In the genomic region with DNA sequence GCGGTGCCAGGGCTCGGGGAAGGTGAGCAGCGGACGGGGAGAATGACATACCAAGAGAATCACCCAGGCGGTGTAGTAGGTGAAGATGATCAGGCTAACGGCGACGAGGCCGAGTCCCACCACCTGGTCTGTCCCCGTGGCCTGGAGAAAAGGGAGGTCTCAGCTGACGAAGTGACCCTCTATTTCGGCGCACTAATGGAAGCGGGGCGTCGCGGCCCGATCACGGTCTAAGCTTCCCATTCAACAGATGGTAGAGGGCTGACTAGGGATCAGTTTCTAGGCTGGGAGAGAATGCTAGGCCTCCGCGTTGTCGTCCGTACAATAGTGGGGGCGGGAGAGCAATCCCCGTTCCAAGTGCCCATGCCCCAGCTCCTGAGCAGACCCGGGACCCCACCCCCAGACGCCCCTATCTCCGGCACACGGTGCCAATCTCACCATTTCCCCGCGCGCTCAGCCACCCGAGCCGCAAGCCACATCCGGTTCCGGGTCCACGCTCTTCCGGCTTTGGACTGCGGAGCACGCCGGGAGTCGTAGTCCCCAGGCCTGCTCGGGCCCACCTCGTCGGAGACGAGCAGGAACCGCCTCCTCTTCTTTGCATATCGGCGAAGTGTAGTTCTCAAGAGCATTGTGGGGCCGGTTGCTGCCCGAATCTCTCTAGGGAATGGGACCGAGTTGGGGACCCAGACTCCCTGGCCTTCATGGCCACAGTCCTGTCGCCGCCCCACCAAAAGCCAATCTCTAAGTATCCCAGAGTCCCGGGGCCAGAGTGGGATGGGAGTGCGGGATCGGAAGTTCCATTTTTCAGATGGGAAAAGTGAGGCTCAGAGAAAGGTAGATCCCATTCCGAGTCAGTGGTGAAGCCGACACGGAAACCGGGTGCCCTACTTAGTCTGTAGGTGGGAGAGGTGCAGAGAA, we compare ENCODE assay signal across 8 cellular contexts. TPM values are rescaled to one million over a fixed set of nuclear protein-coding genes. Genes with fewer than 3 reads are reported as not detected.
DNase-seq lines count a peak whose midpoint lies in the region; ATAC-seq and TF ChIP-seq lines count a peak whose summit lies in the region.

A gene with protein sequence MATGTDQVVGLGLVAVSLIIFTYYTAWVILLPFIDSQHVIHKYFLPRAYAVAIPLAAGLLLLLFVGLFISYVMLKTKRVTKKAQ (minus strand): TSS at position 472 of the 915 bp plus-strand sequence. CDS start 34 bp downstream, at position 438.

- no peak for TF ChIP-seq CTCF in CD4-positive, alpha-beta T cell (IDR thresholded peaks at IDR 0.05)

- peak within 1 kb of the TSS; percentile 93 for H3K4me3 Mint-ChIP-seq in CD4-positive, alpha-beta T cell
- H3K4me3 Mint-ChIP-seq in activated CD8-positive, alpha-beta memory T cell treated with anti-CD3 and anti-CD28 coated beads, Interleukin-2, amount 10 ng/mL, durations not matched to agents 7 days and 5 days, result peak within 1 kb of the TSS; percentile 87

- intact Hi-C loops in CD4-positive, alpha-beta T cell (cut with DNase I, micrococcal nuclease), result loop anchor here (1.0 to 10.0 kb wide), 5 partner anchors 10 to 1707 kb away; a partner anchor contains a TSS

- no peaks in the 10 kb centered on the region for H3K27me3 Mint-ChIP-seq in CD4-positive, alpha-beta T cell
- peaks cover 2% of the 10 kb centered on the region for H3K27me3 Mint-ChIP-seq in activated CD8-positive, alpha-beta memory T cell treated with anti-CD3 and anti-CD28 coated beads, Interleukin-2, amount 10 ng/mL, durations not matched to agents 7 days and 5 days

- ATAC-seq in CD4-positive, alpha-beta T cell (ENCODE audit: poor library complexity), result peak; percentile 85
- ATAC-seq in GM19397 (IDR thresholded peaks at IDR 0.05; ENCODE audit: unreplicated experiment), result peak; percentile 83
- peak; percentile 75 for ATAC-seq in HG03565 (IDR thresholded peaks at IDR 0.05; ENCODE audit: unreplicated experiment)
- peak; percentile 93 for ATAC-seq in activated CD8-positive, alpha-beta memory T cell treated with anti-CD3 and anti-CD28 coated beads, Interleukin-2, amount 10 ng/mL, durations not matched to agents 7 days and 5 days

- no peaks in the 10 kb centered on the region for H3K27me3 ChIP-seq in CD4-positive, alpha-beta T cell (ENCODE audit: control insufficient read depth, insufficient read depth, low read length)

- peak within 1 kb of the TSS; percentile 48 for H3K27ac ChIP-seq in CD4-positive, alpha-beta T cell (ENCODE audit: low read depth, low read length)

- CTCF ChIA-PET in CD4-positive, alpha-beta T cell (lab: Charles Lee), result no interaction called here
- CTCF ChIA-PET in activated CD8-positive, alpha-beta memory T cell treated with anti-CD3 and anti-CD28 coated beads, Interleukin-2, amount 10 ng/mL, durations not matched to agents 7 days and 5 days (lab: Charles Lee), result interaction anchor here (0.6 to 13.2 kb wide), 6 partner anchors 16 to 433 kb away, joined by 3 to 347 read pairs (median 6); no protein-coding TSS in a partner anchor

- H3K9me3 Mint-ChIP-seq in CD4-positive, alpha-beta T cell, result no peaks in the 10 kb centered on the region
- H3K9me3 Mint-ChIP-seq in activated CD8-positive, alpha-beta memory T cell treated with anti-CD3 and anti-CD28 coated beads, Interleukin-2, amount 10 ng/mL, durations not matched to agents 7 days and 5 days (ENCODE audit: low read depth), result no peaks in the 10 kb centered on the region

- peak; percentile 74 to 87 (median 84) for DNase-seq in CD4-positive, alpha-beta T cell
- DNase-seq in NOMO-1 treated with dmso at 0.1 percent for 144 hours (lab: John Stamatoyannopoulos, UW; ENCODE audit: unreplicated experiment), result peak; percentile 82
- DNase-seq in activated CD8-positive, alpha-beta memory T cell treated with anti-CD3 and anti-CD28 coated beads, Interleukin-2, amount 10 ng/mL, durations not matched to agents 7 days and 5 days, result peak; percentile 93
- peak; percentile 95 for DNase-seq in mesenteric fat pad (ENCODE audit: low spot score)
- peak; percentile 74 for DNase-seq in stimulated activated CD8-positive, alpha-beta memory T cell treated with anti-CD3 and anti-CD28 coated beads, Interleukin-12 subunit alpha, Interleukin-12 subunit beta, amount 100 ng/mL, for 4 hours (ENCODE audit: low read depth)

- no peaks in the 10 kb centered on the region for H3K9me3 ChIP-seq in CD4-positive, alpha-beta T cell (ENCODE audit: control insufficient read depth, low read length)

- POLR2A ChIA-PET in CD4-positive, alpha-beta T cell (lab: Charles Lee), result interaction anchor here (0.7 to 5.4 kb wide), 21 partner anchors 11 to 165 kb away, joined by 3 to 28 read pairs (median 4); a partner anchor contains a TSS

- H3K27ac Mint-ChIP-seq in CD4-positive, alpha-beta T cell, result peak within 1 kb of the TSS; percentile 88
- peak within 1 kb of the TSS; percentile 88 for H3K27ac Mint-ChIP-seq in activated CD8-positive, alpha-beta memory T cell treated with anti-CD3 and anti-CD28 coated beads, Interleukin-2, amount 10 ng/mL, durations not matched to agents 7 days and 5 days

- peaks cover 63% of the 10 kb centered on the region for H3K4me1 Mint-ChIP-seq in CD4-positive, alpha-beta T cell (ENCODE audit: low read depth)
- peaks cover 33% of the 10 kb centered on the region for H3K4me1 Mint-ChIP-seq in activated CD8-positive, alpha-beta memory T cell treated with anti-CD3 and anti-CD28 coated beads, Interleukin-2, amount 10 ng/mL, durations not matched to agents 7 days and 5 days

- in situ Hi-C loops in endometrial microvascular endothelial cells (cut with HindIII; ENCODE audit: inconsistent ontology term, low pct_unique_long_range_greater_than_20kb, low sequenced_read_pairs), result loop anchor here (25.0 kb wide), 1 partner anchor 175 kb away; no protein-coding TSS in a partner anchor

- H3K36me3 Mint-ChIP-seq in CD4-positive, alpha-beta T cell (ENCODE audit: low read depth), result peaks cover 64% of the 10 kb centered on the region
- peaks cover 23% of the 10 kb centered on the region for H3K36me3 Mint-ChIP-seq in activated CD8-positive, alpha-beta memory T cell treated with anti-CD3 and anti-CD28 coated beads, Interleukin-2, amount 10 ng/mL, durations not matched to agents 7 days and 5 days

RNA-seq across cellular contexts. Expression of the gene that starts here (rescaled TPM):
- 10 to 100 TPM; 41.7 to 47.6 TPM for total RNA-seq in CD4-positive, alpha-beta T cell
- total RNA-seq in activated CD8-positive, alpha-beta memory T cell treated with anti-CD3 and anti-CD28 coated beads, Interleukin-2, amount 10 ng/mL, durations not matched to agents 7 days and 5 days, result 10 to 100 TPM; 51.4 to 53.5 TPM
- total RNA-seq in endometrial microvascular endothelial cells (ENCODE audit: inconsistent ontology term) (13.8 TPM), mesenteric fat pad (20.9 TPM)

Comparison
In these comparisons a context has a peak if more than half of its experiments do, and no peak if none do; other contexts are left out.
1. Peak in every context shown above with its lines: DNase-seq, ATAC-seq and H3K27ac ChIP-seq.